In the genomic region with DNA sequence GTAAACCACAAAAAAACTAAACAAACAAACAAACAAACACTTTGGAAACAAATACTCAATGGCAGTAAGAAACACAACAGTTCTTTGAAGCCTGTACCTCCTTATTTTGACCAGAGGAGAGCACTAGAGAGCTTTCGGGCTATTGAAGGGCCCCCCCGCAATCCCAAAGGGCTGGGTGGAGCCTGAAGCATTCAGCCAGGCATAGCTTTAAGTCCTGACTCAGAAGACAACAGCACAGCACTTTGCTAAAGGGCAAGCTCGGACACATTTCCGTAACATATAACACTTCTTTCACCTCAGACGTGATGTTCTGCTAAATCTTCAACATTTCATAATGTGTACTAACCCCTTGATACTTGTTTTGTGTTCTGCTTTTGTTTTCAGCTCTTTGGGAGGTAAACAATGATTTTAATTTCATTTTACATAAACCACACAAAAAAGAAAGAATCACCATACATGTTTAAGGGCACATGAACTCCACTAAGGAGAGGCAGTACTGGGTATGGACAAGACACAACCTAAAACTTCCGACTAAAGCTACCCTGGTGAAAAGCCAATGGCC, we compare ENCODE assay signal across 8 cellular contexts. TPM values are rescaled to one million over a fixed set of nuclear protein-coding genes. Genes with fewer than 3 reads are reported as not detected.
DNase-seq lines count a peak whose midpoint lies in the region; ATAC-seq and TF ChIP-seq lines count a peak whose summit lies in the region.

No MANE protein-coding gene starts in this region.

- H3K4me3 ChIP-seq in osteoblast (ENCODE audit: insufficient read depth, low read length) = peak overlapping the region; percentile 59

- no peak overlapping the region for H3K27ac Mint-ChIP-seq in activated naive CD8-positive, alpha-beta T cell treated with anti-CD3 and anti-CD28 coated beads for 36 hours

- no peaks in the 10 kb centered on the region for H3K9me3 Mint-ChIP-seq in activated naive CD8-positive, alpha-beta T cell treated with anti-CD3 and anti-CD28 coated beads for 36 hours

- intact Hi-C loops in Right ventricle myocardium inferior (cut with DNase I) = loop anchor here (2.0 to 5.0 kb wide), 6 partner anchors 60 to 356 kb away; a partner anchor contains a TSS

- no peaks in the 10 kb centered on the region for H3K36me3 Mint-ChIP-seq in activated naive CD8-positive, alpha-beta T cell treated with anti-CD3 and anti-CD28 coated beads for 36 hours

- no peaks in the 10 kb centered on the region for H3K79me2 ChIP-seq in osteoblast (ENCODE audit: insufficient read depth, low read length)

- no peak overlapping the region for H3K4me3 Mint-ChIP-seq in activated naive CD8-positive, alpha-beta T cell treated with anti-CD3 and anti-CD28 coated beads for 36 hours

- DNase-seq in Daoy (ENCODE audit: low read depth) = peak; percentile 89
- peak; percentile 95 for DNase-seq in NCI-H460 (ENCODE audit: extremely low read depth, low read depth)
- DNase-seq in activated naive CD8-positive, alpha-beta T cell treated with anti-CD3 and anti-CD28 coated beads for 36 hours = peak; percentile 31
- DNase-seq in Right ventricle myocardium inferior (ENCODE audit: missing footprints) = peak; percentile 85
- peak; percentile 93 for DNase-seq in osteoblast (ENCODE audit: insufficient read length, low spot score, missing footprints)
- DNase-seq in activated effector memory CD4-positive, alpha-beta T cell treated with Interleukin-2 at 50 U/mL for 16 hours = no peak

- H3K27me3 Mint-ChIP-seq in activated naive CD8-positive, alpha-beta T cell treated with anti-CD3 and anti-CD28 coated beads for 36 hours = peaks cover 18% of the 10 kb centered on the region

- peaks cover 3% of the 10 kb centered on the region for H3K4me1 Mint-ChIP-seq in activated naive CD8-positive, alpha-beta T cell treated with anti-CD3 and anti-CD28 coated beads for 36 hours

- peak overlapping the region; percentile 77 for H3K27ac ChIP-seq in osteoblast (ENCODE audit: low read depth, low read length)

- peaks cover 5% of the 10 kb centered on the region for H3K4me1 ChIP-seq in osteoblast (ENCODE audit: insufficient read depth, low read length)

- H3K36me3 ChIP-seq in osteoblast (ENCODE audit: insufficient read depth, low read length) = no peaks in the 10 kb centered on the region

- ATAC-seq in GM19467 (IDR thresholded peaks at IDR 0.05; ENCODE audit: unreplicated experiment) (peak; percentile 85), HG03521 (IDR thresholded peaks at IDR 0.05; ENCODE audit: unreplicated experiment) (peak; percentile 87), Right ventricle myocardium inferior (peak; percentile 100)

- H2AFZ ChIP-seq in osteoblast (ENCODE audit: low read length) = peak overlapping the region; percentile 76

- peak; percentile 98 for TF ChIP-seq CTCF in osteoblast (IDR thresholded peaks at IDR 0.05; ENCODE audit: extremely low read depth, low read depth, low read length)

- H4K20me1 ChIP-seq in osteoblast (ENCODE audit: insufficient read depth, low read length) = no peaks in the 10 kb centered on the region

- H3K9me3 ChIP-seq in osteoblast (ENCODE audit: low read depth, low read length) = no peaks in the 10 kb centered on the region

- peak overlapping the region; percentile 85 for H3K4me2 ChIP-seq in osteoblast (ENCODE audit: insufficient read depth, low read length)

- H3K27me3 ChIP-seq in osteoblast (ENCODE audit: insufficient read depth, low read length) = no peaks in the 10 kb centered on the region

RNA-seq across cellular contexts. Expression of a gene that starts 9.7 kb away (rescaled TPM):
- total RNA-seq in Daoy (2014; rRNA removed; shearing (Covaris generic)) = not detected in 2 replicates
- total RNA-seq in NCI-H460 (2014; rRNA removed; shearing (Covaris generic)) = not detected in 2 replicates
- polyA plus RNA-seq in NCI-H460 (2014; cell fraction: nucleus; rRNA removed) = not detected in 2 replicates
- not detected for total RNA-seq in activated naive CD8-positive, alpha-beta T cell treated with anti-CD3 and anti-CD28 coated beads for 36 hours
- not detected for total RNA-seq in Right ventricle myocardium inferior
- total RNA-seq in osteoblast = not detected in 2 replicates
